ENCODE assay signal across 8 cellular contexts in genomic region chr1:206982216-206982615, GRCh38. TPM values are rescaled to one million over a fixed set of nuclear protein-coding genes. Genes with fewer than 3 reads are reported as not detected.
DNase-seq lines count a peak whose midpoint lies in the region; ATAC-seq, FAIRE-seq and TF ChIP-seq lines count a peak whose summit lies in the region.

No MANE protein-coding gene starts in this region.

- peak; percentile 87 for TF ChIP-seq RAD21 in Ishikawa (IDR thresholded peaks at IDR 0.05; ENCODE audit: low read depth)

- peak; percentile 4 for FAIRE-seq in RCC 7860 (lab: Jason Lieb, UNC)
- FAIRE-seq in urothelium cell line (lab: Jason Lieb, UNC): no peak

- no peak for TF ChIP-seq EP300 in Ishikawa (IDR thresholded peaks at IDR 0.05; ENCODE audit: borderline replicate concordance)

- H3K4me3 ChIP-seq in GM12864 (ENCODE audit: low read depth, low read length) (no peak overlapping the region), fibroblast of the aortic adventitia (ENCODE audit: low read depth, low read length) (no peak overlapping the region)

- TF ChIP-seq CTCF in GM12864 (IDR thresholded peaks at IDR 0.05; ENCODE audit: low read depth, low read length, missing control alignments): peak; percentile 75
- peak; percentile 69 for TF ChIP-seq CTCF in fibroblast of the aortic adventitia (IDR thresholded peaks at IDR 0.05; ENCODE audit: insufficient read depth, low read length)

- ATAC-seq in GM18505 (IDR thresholded peaks at IDR 0.05; ENCODE audit: unreplicated experiment): no peak

- DNase-seq in GM12864 (ENCODE audit: low read depth) (no peak), RCC 7860 (ENCODE audit: low spot score) (peak; percentile 57), activated T-helper 1 cell treated with Interleukin-2 at 50 U/mL for 16 hours (ENCODE audit: low read depth) (peak; percentile 31), fibroblast of the aortic adventitia (ENCODE audit: low read depth) (peak; percentile 40), occipital lobe (lab: John Stamatoyannopoulos, UW) (peak; percentile 9), urothelium cell line (ENCODE audit: low spot score) (peak; percentile 73)

- TF ChIP-seq POLR2A in GM18505 (IDR thresholded peaks at IDR 0.05; ENCODE audit: borderline replicate concordance, extremely low read depth, insufficient read depth, insufficient read length): no peak

TF ChIP-seq in Ishikawa, 13 proteins besides CTCF, POLR2A, EP300 and RAD21:
- no peak for TF ChIP-seq EGR1 (IDR thresholded peaks at IDR 0.05)
- TF ChIP-seq, protein P1, sequence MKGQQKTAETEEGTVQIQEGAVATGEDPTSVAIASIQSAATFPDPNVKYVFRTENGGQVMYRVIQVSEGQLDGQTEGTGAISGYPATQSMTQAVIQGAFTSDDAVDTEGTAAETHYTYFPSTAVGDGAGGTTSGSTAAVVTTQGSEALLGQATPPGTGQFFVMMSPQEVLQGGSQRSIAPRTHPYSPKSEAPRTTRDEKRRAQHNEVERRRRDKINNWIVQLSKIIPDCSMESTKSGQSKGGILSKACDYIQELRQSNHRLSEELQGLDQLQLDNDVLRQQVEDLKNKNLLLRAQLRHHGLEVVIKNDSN (IDR thresholded peaks at IDR 0.05): no peak
- no peak for TF ChIP-seq REST (IDR thresholded peaks at IDR 0.05; ENCODE audit: low read depth)
- no peak for TF ChIP-seq TEAD4 (IDR thresholded peaks at IDR 0.05)
- no peak for TF ChIP-seq CREB1 (IDR thresholded peaks at IDR 0.05; ENCODE audit: low read depth)
- TF ChIP-seq ZBTB7A (IDR thresholded peaks at IDR 0.05; ENCODE audit: low read depth): no peak
- TF ChIP-seq FOXM1 (IDR thresholded peaks at IDR 0.05; ENCODE audit: borderline replicate concordance, low read depth): no peak
- no peak for TF ChIP-seq TAF1 (IDR thresholded peaks at IDR 0.05; ENCODE audit: low read depth)
- TF ChIP-seq MAX (IDR thresholded peaks at IDR 0.05): no peak
- TF ChIP-seq YY1 (IDR thresholded peaks at IDR 0.05; ENCODE audit: low read depth): no peak
- no peak for TF ChIP-seq TCF12 (IDR thresholded peaks at IDR 0.05; ENCODE audit: low read depth)
- no peak for TF ChIP-seq NFIC (IDR thresholded peaks at IDR 0.05)
- TF ChIP-seq CEBPB (IDR thresholded peaks at IDR 0.05): no peak

RNA-seq across cellular contexts. Expression of gene FCAMR, which starts 12.0 kb away (rescaled TPM):
- total RNA-seq in fibroblast of the aortic adventitia (ENCODE audit: low replicate concordance) (not detected in 2 replicates), occipital lobe (not detected)

RNA-seq across cellular contexts. Expression of gene PIGR, which starts 36.0 kb away (rescaled TPM):
- not detected in 2 replicates for total RNA-seq in fibroblast of the aortic adventitia (ENCODE audit: low replicate concordance)
- not detected for total RNA-seq in occipital lobe

RNA-seq across cellular contexts. Expression of gene C1orf116, which starts 50.3 kb away (rescaled TPM):
- under 0.01 TPM in 1 of 2 replicates, not detected in the other for total RNA-seq in fibroblast of the aortic adventitia (ENCODE audit: low replicate concordance)
- total RNA-seq in occipital lobe: not detected
